29 cellular contexts compared by ENCODE assay signal in the genomic region with DNA sequence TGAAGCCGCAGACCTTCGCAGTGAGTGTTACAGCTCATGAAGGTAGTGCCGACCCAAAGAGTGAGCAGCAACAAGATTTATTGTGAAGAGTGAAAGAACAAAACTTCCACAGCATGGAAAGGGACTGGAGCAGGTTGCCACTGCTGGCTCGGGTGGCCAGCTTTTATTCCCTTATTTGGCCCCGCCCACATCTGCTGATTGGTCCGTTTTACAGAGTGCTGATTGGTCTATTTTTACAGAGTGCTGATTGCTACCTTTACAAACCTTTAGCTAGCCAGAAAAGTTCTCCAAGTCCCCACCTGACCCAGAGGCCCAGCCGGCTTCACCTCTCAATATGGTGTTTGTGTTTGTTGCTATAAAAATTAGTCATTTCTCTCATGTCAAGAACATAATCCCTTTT.
"Had no signal": no experiment of that assay in that cellular context is flagged by ENCODE, and none has a peak within 500 bp of the region (broad histone marks: within the 10 kb centered on the region; RNA-seq: fewer than 3 reads in every experiment).

No MANE protein-coding gene starts in this region.

- H3K9me3 ChIP-seq: ascending aorta, breast epithelium, esophagus squamous epithelium, gastroesophageal sphincter had no signal

- H3K4me1 Mint-ChIP-seq: activated naive CD8-positive, alpha-beta T cell treated with anti-CD3 and anti-CD28 coated beads, Interleukin-2, amount 10 ng/mL, durations not matched to agents 7 days and 5 days; brain had no signal

- H3K36me3 ChIP-seq: breast epithelium, esophagus squamous epithelium had no signal

- H3K4me1 ChIP-seq: ascending aorta, breast epithelium had no signal

- H3K4me3 Mint-ChIP-seq: activated CD4-positive, alpha-beta memory T cell treated with anti-CD3 and anti-CD28 coated beads, Interleukin-2, amount 10 ng/mL, durations not matched to agents 7 days and 5 days; activated CD4-positive, alpha-beta T cell treated with anti-CD3 and anti-CD28 coated beads, Interleukin-2, amount 10 ng/mL, durations not matched to agents 7 days and 5 days; activated naive CD8-positive, alpha-beta T cell treated with anti-CD3 and anti-CD28 coated beads, Interleukin-2, amount 10 ng/mL, durations not matched to agents 7 days and 5 days; activated T-cell treated with anti-CD3 and anti-CD28 coated beads, Interleukin-2, amount 50 U/mL, for 24 hours; activated T-cell treated with anti-CD3 and anti-CD28 coated beads, Interleukin-2, amount 50 U/mL, for 72 hours; brain; dendritic cell treated with granulocyte-macrophage colony-stimulating factor and Interleukin-4, amounts not matched to agents 40 ng/mL and 50 ng/mL, for 4 days had no signal

- H3K27ac ChIP-seq: ascending aorta, breast epithelium, cardiac muscle cell, coronary artery, dorsolateral prefrontal cortex, epithelial cell of prostate, esophagus squamous epithelium, gastroesophageal sphincter, heart right ventricle had no signal

- DNase-seq: activated CD4-positive, alpha-beta memory T cell treated with anti-CD3 and anti-CD28 coated beads, Interleukin-2, amount 10 ng/mL, durations not matched to agents 7 days and 5 days; activated CD4-positive, alpha-beta T cell treated with anti-CD3 and anti-CD28 coated beads for 1 hour; activated CD4-positive, alpha-beta T cell treated with anti-CD3 and anti-CD28 coated beads for 4 hours; activated CD4-positive, alpha-beta T cell treated with anti-CD3 and anti-CD28 coated beads, Interleukin-2, amount 10 ng/mL, durations not matched to agents 7 days and 5 days; activated CD4-positive, alpha-beta T cell treated with anti-CD3 and anti-CD28 coated beads, Interleukin-2, amount 50 U/mL, for 4 hours; activated CD8-positive, alpha-beta memory T cell treated with anti-CD3 and anti-CD28 coated beads, Interleukin-2, amount 50 U/mL, for 48 hours; activated gamma-delta T cell treated with Interleukin-2 at 50 U/mL for 16 hours; activated naive CD4-positive, alpha-beta T cell treated with Interleukin-2 at 50 U/mL for 16 hours; activated naive CD8-positive, alpha-beta T cell treated with anti-CD3 and anti-CD28 coated beads, Interleukin-2, amount 10 ng/mL, durations not matched to agents 7 days and 5 days; activated T-cell treated with anti-CD3 and anti-CD28 coated beads for 4 hours; activated T-cell treated with anti-CD3 and anti-CD28 coated beads, Interleukin-2, amount 50 U/mL, for 24 hours; activated T-cell treated with anti-CD3 and anti-CD28 coated beads, Interleukin-2, amount 50 U/mL, for 72 hours; central memory CD4-positive, alpha-beta T cell; dorsolateral prefrontal cortex; effector memory CD4-positive, alpha-beta T cell; esophagus squamous epithelium; foreskin melanocyte; heart right ventricle; T-helper 2 cell had no signal

- H3K4me3 ChIP-seq: ascending aorta, breast epithelium, cardiac muscle cell, coronary artery, dorsolateral prefrontal cortex, esophagus squamous epithelium, gastroesophageal sphincter, heart right ventricle had no signal

- H3K27me3 ChIP-seq: ascending aorta, breast epithelium, cardiac muscle cell, dorsolateral prefrontal cortex, esophagus squamous epithelium, gastroesophageal sphincter, heart right ventricle had no signal

- H3K27me3 Mint-ChIP-seq: activated CD4-positive, alpha-beta memory T cell treated with anti-CD3 and anti-CD28 coated beads, Interleukin-2, amount 10 ng/mL, durations not matched to agents 7 days and 5 days; activated CD4-positive, alpha-beta T cell treated with anti-CD3 and anti-CD28 coated beads, Interleukin-2, amount 10 ng/mL, durations not matched to agents 7 days and 5 days; activated naive CD8-positive, alpha-beta T cell treated with anti-CD3 and anti-CD28 coated beads, Interleukin-2, amount 10 ng/mL, durations not matched to agents 7 days and 5 days; activated T-cell treated with anti-CD3 and anti-CD28 coated beads, Interleukin-2, amount 50 U/mL, for 24 hours; dendritic cell treated with granulocyte-macrophage colony-stimulating factor and Interleukin-4, amounts not matched to agents 40 ng/mL and 50 ng/mL, for 4 days had no signal

- FAIRE-seq: endothelial cell of umbilical vein had no signal

- H3K9me3 Mint-ChIP-seq: activated CD4-positive, alpha-beta memory T cell treated with anti-CD3 and anti-CD28 coated beads, Interleukin-2, amount 10 ng/mL, durations not matched to agents 7 days and 5 days; activated naive CD8-positive, alpha-beta T cell treated with anti-CD3 and anti-CD28 coated beads, Interleukin-2, amount 10 ng/mL, durations not matched to agents 7 days and 5 days; activated T-cell treated with anti-CD3 and anti-CD28 coated beads, Interleukin-2, amount 50 U/mL, for 72 hours; brain; dendritic cell treated with granulocyte-macrophage colony-stimulating factor and Interleukin-4, amounts not matched to agents 40 ng/mL and 50 ng/mL, for 4 days had no signal

- H3K27ac Mint-ChIP-seq: activated CD4-positive, alpha-beta memory T cell treated with anti-CD3 and anti-CD28 coated beads, Interleukin-2, amount 10 ng/mL, durations not matched to agents 7 days and 5 days; activated CD4-positive, alpha-beta T cell treated with anti-CD3 and anti-CD28 coated beads, Interleukin-2, amount 10 ng/mL, durations not matched to agents 7 days and 5 days; activated naive CD4-positive, alpha-beta T cell treated with anti-CD3 and anti-CD28 coated beads, Interleukin-2, amount 50 U/mL, for 72 hours; activated naive CD8-positive, alpha-beta T cell treated with anti-CD3 and anti-CD28 coated beads, Interleukin-2, amount 10 ng/mL, durations not matched to agents 7 days and 5 days; activated T-cell treated with anti-CD3 and anti-CD28 coated beads, Interleukin-2, amount 50 U/mL, for 24 hours; activated T-cell treated with anti-CD3 and anti-CD28 coated beads, Interleukin-2, amount 50 U/mL, for 72 hours; brain; dendritic cell treated with granulocyte-macrophage colony-stimulating factor and Interleukin-4, amounts not matched to agents 40 ng/mL and 50 ng/mL, for 4 days had no signal

- ATAC-seq: activated naive CD4-positive, alpha-beta T cell treated with anti-CD3 and anti-CD28 coated beads, Interleukin-2, amount 50 U/mL, for 72 hours; activated T-cell treated with anti-CD3 and anti-CD28 coated beads, Interleukin-2, amount 50 U/mL, for 72 hours; gastroesophageal sphincter; heart right ventricle had no signal
